Comparison of ENCODE assay signal across 18 cellular contexts in the genomic region with DNA sequence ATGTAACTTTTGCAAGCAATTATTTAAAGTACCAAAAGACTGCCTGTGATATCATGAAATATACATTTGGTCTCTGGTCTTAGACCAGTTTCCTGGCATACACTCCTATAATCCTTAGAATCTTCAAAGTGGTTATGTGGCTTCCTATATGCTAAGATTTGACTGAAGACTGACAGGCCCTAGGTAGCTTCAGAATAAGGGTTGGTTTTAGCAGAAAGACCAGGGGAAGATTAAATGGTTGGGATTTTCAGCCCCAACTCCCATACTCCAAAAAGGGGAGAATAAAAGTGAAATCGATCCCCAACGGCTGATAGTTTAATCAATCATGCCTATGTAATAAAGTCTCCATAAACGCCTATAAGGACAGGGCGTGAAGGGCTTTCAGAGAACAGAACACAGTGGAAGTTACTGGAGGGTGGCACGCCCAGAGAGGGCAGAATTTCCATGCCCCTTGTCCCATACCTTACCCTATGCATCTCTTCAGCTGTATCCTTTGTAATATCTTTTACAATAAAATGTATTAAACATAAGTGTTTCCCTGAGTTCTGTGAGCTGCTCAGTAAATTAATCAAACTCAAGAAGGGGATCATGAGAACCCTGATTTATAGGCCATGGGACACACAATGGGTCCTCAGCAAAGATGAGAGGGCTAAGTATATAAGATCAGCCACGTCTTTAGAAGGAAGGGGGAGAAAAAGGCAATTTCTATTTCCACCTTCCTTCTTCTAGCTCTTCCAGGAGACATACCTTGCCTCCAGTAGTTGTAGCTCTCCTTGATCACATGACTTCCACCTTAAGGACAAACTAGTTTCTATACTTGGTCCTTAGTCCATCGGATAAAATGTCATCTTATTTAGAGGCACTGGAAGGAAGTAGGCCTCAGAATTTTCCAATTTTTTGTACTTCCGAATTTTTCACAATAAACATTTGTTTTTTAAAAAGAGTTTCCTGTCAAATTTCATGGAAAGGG. TPM values are rescaled to one million over a fixed set of nuclear protein-coding genes. Genes with fewer than 3 reads are reported as not detected.
DNase-seq lines count a peak whose midpoint lies in the region; ATAC-seq and TF ChIP-seq lines count a peak whose summit lies in the region.
"Had no signal": no experiment of that assay in that cellular context is flagged by ENCODE, and none has a peak within 500 bp of the region (broad histone marks: within the 10 kb centered on the region; RNA-seq: fewer than 3 reads in every experiment).

No MANE protein-coding gene starts in this region.

- POLR2A ChIA-PET in activated CD8-positive, alpha-beta T cell treated with anti-CD3 and anti-CD28 coated beads for 36 hours (lab: Charles Lee), result interaction anchor here (0.9 kb wide), 1 partner anchor 26 kb away, joined by 3 read pairs; a partner anchor contains a TSS
- POLR2A ChIA-PET in activated CD8-positive, alpha-beta T cell treated with anti-CD3 and anti-CD28 coated beads, Interleukin-2, amount 10 ng/mL, durations not matched to agents 7 days and 5 days (lab: Charles Lee), result no interaction called here

- peaks cover 44% of the 10 kb centered on the region for H3K36me3 Mint-ChIP-seq in activated CD8-positive, alpha-beta T cell treated with anti-CD3 and anti-CD28 coated beads for 36 hours (ENCODE audit: low read depth)
- H3K36me3 Mint-ChIP-seq in activated CD8-positive, alpha-beta T cell treated with anti-CD3 and anti-CD28 coated beads, Interleukin-2, amount 10 ng/mL, durations not matched to agents 7 days and 5 days (ENCODE audit: low read depth), result peaks cover 53% of the 10 kb centered on the region
- no peaks in the 10 kb centered on the region for H3K36me3 Mint-ChIP-seq in natural killer cell
- H3K36me3 Mint-ChIP-seq in natural killer cell treated with Interleukin-12 subunit alpha and Interleukin-12 subunit beta and Interleukin-15 and Interleukin-18, amount 100 ng/mL, for 72 hours, result peaks cover 6% of the 10 kb centered on the region

- intact Hi-C loops in activated CD8-positive, alpha-beta T cell treated with anti-CD3 and anti-CD28 coated beads for 36 hours (cut with micrococcal nuclease), result no loop called here
- intact Hi-C loops in natural killer cell (cut with micrococcal nuclease) (no loop called here), transverse colon (cut with DNase I; ENCODE audit: low total_unique reads) (no loop called here)

- in situ Hi-C loops in transverse colon (cut with MboI; ENCODE audit: low pct_ligation_motif_present in 1 of 4, low pct_unique_long_range_greater_than_20kb in 1 of 4, low sequenced_read_pairs in 3 of 4), result no loop called here

- H3K9me3 ChIP-seq in mesodermal cell (ENCODE audit: control insufficient read depth, low read length), result no peaks in the 10 kb centered on the region
- H3K9me3 ChIP-seq in transverse colon, result no peaks in the 10 kb centered on the region
- H3K9me3 ChIP-seq: BE2C had no signal

- no peak overlapping the region for H3K4me3 Mint-ChIP-seq in activated CD8-positive, alpha-beta T cell treated with anti-CD3 and anti-CD28 coated beads for 36 hours
- H3K4me3 Mint-ChIP-seq in activated CD8-positive, alpha-beta T cell treated with anti-CD3 and anti-CD28 coated beads, Interleukin-2, amount 10 ng/mL, durations not matched to agents 7 days and 5 days, result no peak overlapping the region
- no peak overlapping the region for H3K4me3 Mint-ChIP-seq in natural killer cell
- no peak overlapping the region for H3K4me3 Mint-ChIP-seq in natural killer cell treated with Interleukin-12 subunit alpha and Interleukin-12 subunit beta and Interleukin-15 and Interleukin-18, amount 100 ng/mL, for 72 hours

- no peak overlapping the region for H3K4me3 ChIP-seq in mesodermal cell (ENCODE audit: extremely low read depth, insufficient read depth, low read length, poor library complexity, severe bottlenecking)
- H3K4me3 ChIP-seq in transverse colon, result no peak overlapping the region
- H3K4me3 ChIP-seq: PC-9 had no signal

- H3K27ac ChIP-seq in mesodermal cell (ENCODE audit: low read depth, low read length, severe bottlenecking) (peak overlapping the region; percentile 0), transverse colon (peak overlapping the region in 2 of 4 donors; percentile 24 to 29)
- H3K27ac ChIP-seq: PC-9 had no signal

- H3K9me3 Mint-ChIP-seq in activated CD8-positive, alpha-beta T cell treated with anti-CD3 and anti-CD28 coated beads for 36 hours, result peaks cover 2% of the 10 kb centered on the region
- H3K9me3 Mint-ChIP-seq in activated CD8-positive, alpha-beta T cell treated with anti-CD3 and anti-CD28 coated beads, Interleukin-2, amount 10 ng/mL, durations not matched to agents 7 days and 5 days (ENCODE audit: insufficient read depth), result no peaks in the 10 kb centered on the region
- no peaks in the 10 kb centered on the region for H3K9me3 Mint-ChIP-seq in natural killer cell
- no peaks in the 10 kb centered on the region for H3K9me3 Mint-ChIP-seq in natural killer cell treated with Interleukin-12 subunit alpha and Interleukin-12 subunit beta and Interleukin-15 and Interleukin-18, amount 100 ng/mL, for 72 hours

- no peaks in the 10 kb centered on the region for H3K27me3 ChIP-seq in transverse colon
- H3K27me3 ChIP-seq: BE2C had no signal

- no CpG with 5 or more reads among the region's 8 CpGs for WGBS in mesodermal cell (ENCODE audit: insufficient coverage in 2 of 2), 2 experiments
- 79 to 85% methylated on average over 7 to 8 of the region's 8 CpGs for WGBS in transverse colon (ENCODE audit: low coverage in 1 of 2), 2 donors

- peak overlapping the region; percentile 13 for H3K27ac Mint-ChIP-seq in activated CD8-positive, alpha-beta T cell treated with anti-CD3 and anti-CD28 coated beads for 36 hours
- no peak overlapping the region for H3K27ac Mint-ChIP-seq in activated CD8-positive, alpha-beta T cell treated with anti-CD3 and anti-CD28 coated beads, Interleukin-2, amount 10 ng/mL, durations not matched to agents 7 days and 5 days
- peak overlapping the region; percentile 23 to 65 for H3K27ac Mint-ChIP-seq in natural killer cell
- H3K27ac Mint-ChIP-seq in natural killer cell treated with Interleukin-12 subunit alpha and Interleukin-12 subunit beta and Interleukin-15 and Interleukin-18, amount 100 ng/mL, for 72 hours, result no peak overlapping the region

- no peaks in the 10 kb centered on the region for H3K4me1 ChIP-seq in mesodermal cell (ENCODE audit: control insufficient read depth, insufficient read depth, low read length, poor library complexity, severe bottlenecking)
- H3K4me1 ChIP-seq in transverse colon, result peaks cover 0 to 6% (median 2%) of the 10 kb centered on the region in 4 donors
- H3K4me1 ChIP-seq: BE2C had no signal

- no peak for TF ChIP-seq EP300 in transverse colon (IDR thresholded peaks at IDR 0.05; ENCODE audit: low read depth)

- DNase-seq in activated CD8-positive, alpha-beta T cell treated with anti-CD3 and anti-CD28 coated beads for 36 hours, result no peak
- DNase-seq in activated CD8-positive, alpha-beta T cell treated with anti-CD3 and anti-CD28 coated beads, Interleukin-2, amount 10 ng/mL, durations not matched to agents 7 days and 5 days, result no peak
- DNase-seq in natural killer cell, result no peak
- DNase-seq in natural killer cell treated with Interleukin-12 subunit alpha and Interleukin-12 subunit beta and Interleukin-15 and Interleukin-18, amount 100 ng/mL, for 72 hours (ENCODE audit: low spot score), result no peak
- peak; percentile 14 for DNase-seq in transverse colon
- no peak for DNase-seq in iPS-NIHi11 (ENCODE audit: low spot score)
- DNase-seq: 8988T, BE2C, DMS79 treated with DMSO at 0.1 percent for 48 hours, HCEC 1CT, KBM-7, NCI-H1417 treated with DMSO at 0.1 percent for 48 hours, NCI-H2081 treated with DMSO at 0.1 percent for 48 hours, NCI-H510A treated with DMSO at 0.1 percent for 48 hours, NCI-H82, PC-9 had no signal

- no peak for ATAC-seq in activated CD8-positive, alpha-beta T cell treated with anti-CD3 and anti-CD28 coated beads for 36 hours
- no peak for ATAC-seq in activated CD8-positive, alpha-beta T cell treated with anti-CD3 and anti-CD28 coated beads, Interleukin-2, amount 10 ng/mL, durations not matched to agents 7 days and 5 days
- ATAC-seq in natural killer cell, result no peak
- no peak for ATAC-seq in natural killer cell treated with Interleukin-12 subunit alpha and Interleukin-12 subunit beta and Interleukin-15 and Interleukin-18, amount 100 ng/mL, for 72 hours
- no peak for ATAC-seq in GM21423 (IDR thresholded peaks at IDR 0.05; ENCODE audit: unreplicated experiment)

- TF ChIP-seq CTCF in activated CD8-positive, alpha-beta T cell treated with anti-CD3 and anti-CD28 coated beads for 36 hours (IDR thresholded peaks at IDR 0.05), result no peak
- no peak for TF ChIP-seq CTCF in natural killer cell (IDR thresholded peaks at IDR 0.05)
- TF ChIP-seq CTCF in transverse colon (IDR thresholded peaks at IDR 0.05), result no peak

- H3K4me1 Mint-ChIP-seq in activated CD8-positive, alpha-beta T cell treated with anti-CD3 and anti-CD28 coated beads for 36 hours (ENCODE audit: low read depth), result peaks cover 13% of the 10 kb centered on the region
- H3K4me1 Mint-ChIP-seq in activated CD8-positive, alpha-beta T cell treated with anti-CD3 and anti-CD28 coated beads, Interleukin-2, amount 10 ng/mL, durations not matched to agents 7 days and 5 days (ENCODE audit: low read depth), result peaks cover 10% of the 10 kb centered on the region
- H3K4me1 Mint-ChIP-seq in natural killer cell, result peaks cover 13 to 31% of the 10 kb centered on the region in 2 donors
- peaks cover 14 to 27% of the 10 kb centered on the region in 2 donors for H3K4me1 Mint-ChIP-seq in natural killer cell treated with Interleukin-12 subunit alpha and Interleukin-12 subunit beta and Interleukin-15 and Interleukin-18, amount 100 ng/mL, for 72 hours (ENCODE audit: low read depth in 2 of 2)

- H3K27me3 Mint-ChIP-seq in activated CD8-positive, alpha-beta T cell treated with anti-CD3 and anti-CD28 coated beads for 36 hours, result no peaks in the 10 kb centered on the region
- H3K27me3 Mint-ChIP-seq in activated CD8-positive, alpha-beta T cell treated with anti-CD3 and anti-CD28 coated beads, Interleukin-2, amount 10 ng/mL, durations not matched to agents 7 days and 5 days (ENCODE audit: low read depth), result no peaks in the 10 kb centered on the region
- H3K27me3 Mint-ChIP-seq in natural killer cell (ENCODE audit: low read depth in 2 of 2), result no peaks in the 10 kb centered on the region
- no peaks in the 10 kb centered on the region for H3K27me3 Mint-ChIP-seq in natural killer cell treated with Interleukin-12 subunit alpha and Interleukin-12 subunit beta and Interleukin-15 and Interleukin-18, amount 100 ng/mL, for 72 hours

- CTCF ChIA-PET in activated CD8-positive, alpha-beta T cell treated with anti-CD3 and anti-CD28 coated beads for 36 hours (lab: Charles Lee), result no interaction called here
- CTCF ChIA-PET in activated CD8-positive, alpha-beta T cell treated with anti-CD3 and anti-CD28 coated beads, Interleukin-2, amount 10 ng/mL, durations not matched to agents 7 days and 5 days (lab: Charles Lee), result interaction anchor here (0.6 kb wide), 1 partner anchor 108 kb away, joined by 3 read pairs; no protein-coding TSS in a partner anchor

- H3K36me3 ChIP-seq in mesodermal cell (ENCODE audit: control insufficient read depth, insufficient read depth, low read length) (peaks cover 33% of the 10 kb centered on the region), transverse colon (peaks cover 0 to 15% (median 0%) of the 10 kb centered on the region in 4 donors)

- TF ChIP-seq POLR2A in transverse colon (IDR thresholded peaks at IDR 0.05), result no peak

RNA-seq across cellular contexts. Expression of a gene that starts 26.8 kb away (rescaled TPM):
- total RNA-seq in activated CD8-positive, alpha-beta T cell treated with anti-CD3 and anti-CD28 coated beads for 36 hours, result 10 to 100 TPM; 50.8 to 53.1 TPM
- 10 to 100 TPM; 45.8 to 46.6 TPM for total RNA-seq in activated CD8-positive, alpha-beta T cell treated with anti-CD3 and anti-CD28 coated beads, Interleukin-2, amount 10 ng/mL, durations not matched to agents 7 days and 5 days
- total RNA-seq in natural killer cell, result 10 to 100 TPM; 51.8 to 70.2 (median 63.0) TPM
- total RNA-seq in natural killer cell treated with Interleukin-12 subunit alpha and Interleukin-12 subunit beta and Interleukin-15 and Interleukin-18, amount 100 ng/mL, for 72 hours, result 10 to 100 TPM; 63.5 to 88.6 TPM
- 47.2 TPM for polyA plus RNA-seq in mesodermal cell (2013, experiment 1 of 2)
- polyA plus RNA-seq in mesodermal cell (2013, experiment 2 of 2), result 46.9 TPM
- total RNA-seq in transverse colon, result 10 to 100 TPM; 69.9 to 93.1 (median 74.3) TPM

Comparison
In these comparisons a context has a peak if more than half of its experiments do, and no peak if none do; other contexts are left out.
1. H3K27ac Mint-ChIP-seq: peak in activated CD8-positive, alpha-beta T cell treated with anti-CD3 and anti-CD28 coated beads for 36 hours (single experiment) and natural killer cell (2 of 2); none in activated CD8-positive, alpha-beta T cell treated with anti-CD3 and anti-CD28 coated beads, Interleukin-2, amount 10 ng/mL, durations not matched to agents 7 days and 5 days (single experiment) and natural killer cell treated with Interleukin-12 subunit alpha and Interleukin-12 subunit beta and Interleukin-15 and Interleukin-18, amount 100 ng/mL, for 72 hours (0 of 2).